In the genomic region with DNA sequence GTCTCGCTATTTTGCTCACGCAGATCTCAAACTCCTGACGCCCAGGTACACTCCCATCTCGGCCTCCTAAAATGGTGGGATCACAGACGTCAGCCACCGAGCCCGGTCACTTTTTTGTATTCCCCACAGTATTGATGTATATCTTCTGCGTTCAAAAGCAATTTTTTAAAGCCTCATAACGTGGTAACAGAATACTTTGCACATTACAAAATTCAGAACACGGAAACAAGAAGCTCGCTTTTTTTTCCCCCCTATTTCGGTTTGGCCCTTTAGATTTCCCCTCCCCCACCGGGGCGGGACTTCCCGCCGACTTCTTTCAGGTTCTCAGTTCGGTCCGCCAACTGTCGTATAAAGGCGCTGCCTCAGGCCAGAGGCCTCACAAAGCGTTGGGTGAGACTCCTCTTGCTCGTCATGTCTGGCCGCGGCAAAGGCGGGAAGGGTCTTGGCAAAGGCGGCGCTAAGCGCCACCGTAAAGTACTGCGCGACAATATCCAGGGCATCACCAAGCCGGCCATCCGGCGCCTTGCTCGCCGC, we compare ENCODE assay signal across 8 cellular contexts.
A peak's percentile ranks its signal among the peaks of the same experiment; 100 is the strongest.
DNase-seq lines count a peak whose midpoint lies in the region; ATAC-seq, FAIRE-seq and TF ChIP-seq lines count a peak whose summit lies in the region.
"Not testable (repeated sequence)": the region's sequence is repeated elsewhere in the genome, so short reads cannot be mapped to it uniquely, and the experiment has no call there.

No MANE protein-coding gene starts in this region.

- not testable (repeated sequence) for H2AFZ ChIP-seq in MM.1S (ENCODE audit: low read length); neural progenitor cell (replicated peaks)

- not testable (repeated sequence) for TF ChIP-seq POLR2A in GM12892 (IDR thresholded peaks at IDR 0.05; ENCODE audit: low read depth, low read length)
- peak in 2 of 4 donors; percentile 20 to 59 for TF ChIP-seq POLR2A in upper lobe of left lung (IDR thresholded peaks at IDR 0.05)

- ATAC-seq in HG02642 (IDR thresholded peaks at IDR 0.05; ENCODE audit: poor library complexity, unreplicated experiment) (peak; percentile 86), upper lobe of left lung (ENCODE audit: low FRiP score in 2 of 2) (peak; percentile 95)

- not testable (repeated sequence) for TF ChIP-seq EP300 in upper lobe of left lung (IDR thresholded peaks at IDR 0.05)

- H3K9me3 ChIP-seq in MM.1S (replicated peaks; ENCODE audit: insufficient read depth, low read length); SJSA1 (replicated peaks); neural progenitor cell (ENCODE audit: low read depth); upper lobe of left lung: not testable (repeated sequence)

- H3K9me2 ChIP-seq in MM.1S (replicated peaks; ENCODE audit: insufficient read depth, low read length), result not testable (repeated sequence)

- not testable (repeated sequence) for TF ChIP-seq CTCF in MM.1S (IDR thresholded peaks at IDR 0.05; ENCODE audit: low read length); fibroblast of villous mesenchyme (IDR thresholded peaks at IDR 0.05; ENCODE audit: insufficient read depth, low read depth, low read length); neural progenitor cell (IDR thresholded peaks at IDR 0.05); upper lobe of left lung (IDR thresholded peaks at IDR 0.05)

- H3K27ac ChIP-seq in MM.1S (ENCODE audit: low read length), result peak overlapping the region; percentile 77; the same call in 1 of the 2 replicates
- H3K27ac ChIP-seq in SJSA1, result peak overlapping the region; percentile 92
- peak overlapping the region; percentile 15 for H3K27ac ChIP-seq in neural progenitor cell
- H3K27ac ChIP-seq in upper lobe of left lung, result peak overlapping the region; percentile 54 to 88 (median 82)

- not testable (repeated sequence) for H3K36me3 Mint-ChIP-seq in neural progenitor cell

- WGBS in upper lobe of left lung, 2 donors, result 3 to 5% methylated on average over 19 to 21 of the region's 36 CpGs

- H3K4me2 ChIP-seq in MM.1S (ENCODE audit: low read depth, low read length) (peak overlapping the region; percentile 70; the same call in 1 of the 2 replicates), neural progenitor cell (peak overlapping the region; percentile 67)

- H3K4me3 ChIP-seq in MM.1S (ENCODE audit: low read length) (peak overlapping the region; percentile 41; the same call in 1 of the 2 replicates), SJSA1 (peak overlapping the region; percentile 73), fibroblast of villous mesenchyme (ENCODE audit: low read depth, low read length) (peak overlapping the region; percentile 53), neural progenitor cell (peak overlapping the region; percentile 94), upper lobe of left lung (peak overlapping the region in 3 of 4 donors; percentile 44 to 55 (median 53))

- peaks cover 23% of the 10 kb centered on the region for H3K4me1 Mint-ChIP-seq in neural progenitor cell

- H3K27me3 Mint-ChIP-seq in neural progenitor cell (ENCODE audit: insufficient read depth, low read depth), result peaks cover 15% of the 10 kb centered on the region

- H3K79me2 ChIP-seq in MM.1S (ENCODE audit: low read length), result not testable (repeated sequence)
- peaks cover 17% of the 10 kb centered on the region for H3K79me2 ChIP-seq in neural progenitor cell (ENCODE audit: low read depth)

- H3K4me3 Mint-ChIP-seq in neural progenitor cell, result peak overlapping the region; percentile 98

- peak; percentile 100 for FAIRE-seq in GM12892 (lab: Jason Lieb, UNC)

- H3K9ac ChIP-seq in MM.1S (ENCODE audit: low read length), result peak overlapping the region; percentile 46; the same call in 1 of the 2 replicates
- not testable (repeated sequence) for H3K9ac ChIP-seq in neural progenitor cell

- H3K4me1 ChIP-seq in MM.1S (ENCODE audit: low read length); neural progenitor cell; upper lobe of left lung: not testable (repeated sequence)
- peaks cover 12% of the 10 kb centered on the region for H3K4me1 ChIP-seq in SJSA1 (replicated peaks)

- H3K9me3 Mint-ChIP-seq in neural progenitor cell, result not testable (repeated sequence)

- H3K27me3 ChIP-seq in MM.1S (replicated peaks; ENCODE audit: insufficient read depth, low read length); SJSA1 (replicated peaks); neural progenitor cell; upper lobe of left lung: not testable (repeated sequence)

- H3K27ac Mint-ChIP-seq in neural progenitor cell, result peak overlapping the region; percentile 96

- H3F3A ChIP-seq in MM.1S (ENCODE audit: insufficient read depth, low read length) (peaks cover 12% of the 10 kb centered on the region), neural progenitor cell (ENCODE audit: low read depth) (peaks cover 41% of the 10 kb centered on the region)

- H3K36me3 ChIP-seq in MM.1S (replicated peaks; ENCODE audit: insufficient read depth, low read length); SJSA1; neural progenitor cell; upper lobe of left lung: not testable (repeated sequence)

- DNase-seq in GM12892 (ENCODE audit: insufficient read length), result not testable (repeated sequence)
- DNase-seq in MM.1S, result peak; percentile 45
- DNase-seq in SJSA1 (ENCODE audit: low read depth in 1 of 2, low spot score in 2 of 2), result peak in 1 of 2 experiments; percentile 81
- peak in 3 of 4 experiments; percentile 19 to 41 (median 19) for DNase-seq in activated naive CD4-positive, alpha-beta T cell (lab: John Stamatoyannopoulos, UW)
- peak; percentile 41 for DNase-seq in fibroblast of villous mesenchyme (ENCODE audit: low read depth)
- DNase-seq in neural progenitor cell (ENCODE audit: low spot score), result peak; percentile 81
- DNase-seq in upper lobe of left lung, result peak in 1 of 2 donors; percentile 73

- H4K20me1 ChIP-seq in MM.1S (ENCODE audit: insufficient read depth, low read length), result not testable (repeated sequence)
- peaks cover 14% of the 10 kb centered on the region for H4K20me1 ChIP-seq in neural progenitor cell (ENCODE audit: low read depth)

Comparison
In these comparisons a context has a peak if more than half of its experiments do, and no peak if none do; other contexts are left out.
1. H3K27ac ChIP-seq: peak in every context shown above with its lines; median percentile 92 in SJSA1; 82 in upper lobe of left lung; 77 in MM.1S; 15 in neural progenitor cell.
2. H3K4me3 ChIP-seq: peak in every context shown above with its lines; median percentile 94 in neural progenitor cell; 73 in SJSA1; 53 in fibroblast of villous mesenchyme; 53 in upper lobe of left lung; 41 in MM.1S.